ENCODE assay signal across 2 cellular contexts in the genomic region with DNA sequence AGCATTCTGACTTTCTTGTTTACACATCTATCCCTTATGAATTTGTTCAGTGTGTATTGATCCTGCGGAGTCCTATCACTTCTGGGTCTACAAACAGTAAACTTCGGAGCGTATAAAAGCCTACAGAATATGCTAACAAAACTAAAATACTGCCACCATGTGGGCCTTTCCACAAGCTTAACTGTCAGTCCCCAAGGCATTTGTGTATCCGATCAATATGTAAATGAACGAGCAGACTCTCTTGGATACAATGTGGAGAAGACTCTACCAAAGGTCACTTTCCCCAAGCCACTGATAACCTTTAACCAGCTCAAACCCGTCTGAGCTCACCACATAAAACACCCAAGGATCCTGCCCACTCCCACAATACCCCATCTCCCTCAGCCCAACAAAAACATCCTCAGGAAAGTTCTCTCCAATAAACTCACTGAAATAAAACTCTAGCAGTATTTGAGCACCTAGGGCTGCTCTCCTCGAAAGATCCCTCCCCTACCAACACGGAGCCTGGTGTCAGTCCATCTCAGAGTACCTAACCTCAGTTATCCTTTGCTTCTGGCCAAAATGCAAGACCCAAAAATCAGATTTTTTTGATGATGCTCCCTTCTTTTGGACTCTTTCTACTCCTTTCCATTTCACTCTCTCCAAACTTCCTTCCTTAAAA.
TF ChIP-seq lines count a peak whose summit lies in the region.

No MANE protein-coding gene starts in this region.

TF ChIP-seq in endothelial cell of umbilical vein, 7 proteins besides CTCF, POLR2A, EP300 and RAD21:
- TF ChIP-seq EZH2 (IDR thresholded peaks at IDR 0.05; ENCODE audit: borderline replicate concordance, low read depth, low read length, severe bottlenecking): no peak
- TF ChIP-seq POLR2AphosphoS5 (IDR thresholded peaks at IDR 0.05; ENCODE audit: insufficient read depth, low read depth, low read length): no peak
- no peak for TF ChIP-seq JUN (IDR thresholded peaks at IDR 0.05; ENCODE audit: borderline replicate concordance, insufficient read depth, insufficient read length, low read depth)
- no peak for TF ChIP-seq FOS (IDR thresholded peaks at IDR 0.05; ENCODE audit: borderline replicate concordance, insufficient read depth, low read length)
- TF ChIP-seq GATA2 (IDR thresholded peaks at IDR 0.05; ENCODE audit: insufficient read depth, insufficient read length, low read depth, low read length): no peak
- TF ChIP-seq, protein P1, sequence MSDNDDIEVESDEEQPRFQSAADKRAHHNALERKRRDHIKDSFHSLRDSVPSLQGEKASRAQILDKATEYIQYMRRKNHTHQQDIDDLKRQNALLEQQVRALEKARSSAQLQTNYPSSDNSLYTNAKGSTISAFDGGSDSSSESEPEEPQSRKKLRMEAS (IDR thresholded peaks at IDR 0.05; ENCODE audit: insufficient read depth, insufficient read length): no peak
- TF ChIP-seq MYC (IDR thresholded peaks at IDR 0.05; ENCODE audit: low read depth, low read length): no peak

TF ChIP-seq in GM12891, 5 proteins besides CTCF, POLR2A, EP300 and RAD21:
- TF ChIP-seq PAX5 (IDR thresholded peaks at IDR 0.05; ENCODE audit: insufficient read depth, low read length, severe bottlenecking) (no peak), TAF1 (IDR thresholded peaks at IDR 0.05; ENCODE audit: low read depth, low read length) (no peak), SPI1 (IDR thresholded peaks at IDR 0.05; ENCODE audit: low read depth, low read length) (no peak), POU2F2 (IDR thresholded peaks at IDR 0.05; ENCODE audit: low read depth, low read length) (no peak), POLR2AphosphoS5 (IDR thresholded peaks at IDR 0.05; ENCODE audit: low read depth, low read length) (no peak)
TF ChIP-seq in GM12891: peak in this region for 0.
